11 cellular contexts compared by ENCODE assay signal in the genomic region with DNA sequence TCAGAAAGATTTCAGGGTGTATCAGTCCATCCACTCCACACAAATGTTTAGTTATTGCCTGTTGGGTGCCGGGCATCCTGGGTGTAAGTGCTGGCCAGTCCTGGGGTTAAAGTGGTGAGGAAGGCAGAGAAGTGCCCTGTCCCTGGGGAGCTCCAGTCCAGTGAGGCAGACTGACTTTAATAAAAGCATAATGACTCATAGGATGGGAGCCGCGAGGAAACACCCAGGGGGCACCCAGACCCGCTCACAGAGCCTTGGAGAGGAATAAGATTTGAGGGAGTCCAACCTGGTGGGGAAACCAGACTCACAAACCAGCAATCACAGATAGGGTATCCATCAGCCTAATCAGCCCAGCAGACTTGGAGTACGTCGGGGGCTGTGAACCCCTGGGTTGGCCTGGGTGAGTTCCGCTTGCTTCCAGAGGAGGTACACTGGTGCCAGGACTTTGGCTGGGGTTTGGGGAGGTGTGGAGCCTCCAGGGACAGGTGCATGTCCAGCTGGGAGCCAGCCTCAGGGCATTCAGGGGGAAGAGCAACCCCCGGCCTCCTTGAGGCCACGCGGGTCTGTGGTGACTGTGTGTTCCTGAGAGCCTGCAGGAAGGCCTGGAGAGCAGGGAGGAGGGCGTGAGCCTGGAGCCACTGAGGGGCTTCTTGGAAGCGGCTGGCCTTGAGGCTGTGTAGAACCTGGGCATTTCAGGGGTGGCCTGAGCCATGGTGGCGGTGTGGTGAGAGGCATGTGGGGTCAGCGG. TPM values are rescaled to one million over a fixed set of nuclear protein-coding genes. Genes with fewer than 3 reads are reported as not detected.
DNase-seq lines count a peak whose midpoint lies in the region; ATAC-seq and TF ChIP-seq lines count a peak whose summit lies in the region.
"Had no signal": no experiment of that assay in that cellular context is flagged by ENCODE, and none has a peak within 500 bp of the region (broad histone marks: within the 10 kb centered on the region; RNA-seq: fewer than 3 reads in every experiment).

No MANE protein-coding gene starts in this region.

- H3K9me3 ChIP-seq in fibroblast of lung (ENCODE audit: control insufficient read depth, insufficient read depth, low read depth, low read length) (no peaks in the 10 kb centered on the region), sigmoid colon (no peaks in the 10 kb centered on the region)

- no peak for ATAC-seq in GM18511 (IDR thresholded peaks at IDR 0.05; ENCODE audit: unreplicated experiment)
- ATAC-seq: K562 had no signal

- H3K79me2 ChIP-seq in fibroblast of lung (ENCODE audit: control insufficient read depth, insufficient read depth, low read length), result peaks cover 66% of the 10 kb centered on the region

- intact Hi-C loops in sigmoid colon (cut with DNase I), result loop anchor here (10.0 kb wide), 1 partner anchor 192 kb away; the partner anchor contains the start of gene CRABP2

- H2AFZ ChIP-seq in fibroblast of lung (ENCODE audit: low read length), result no peak overlapping the region

- 81 to 83% methylated on average over 14 of the region's 14 CpGs for WGBS in sigmoid colon, 2 donors

- H3K4me3 ChIP-seq in fibroblast of lung (replicated peaks in 1 of 4; ENCODE audit: control extremely low read depth in 1 of 4, insufficient read depth in 1 of 4, low read depth in 3 of 4, low read length in 4 of 4), result peak overlapping the region in 2 of 4 experiments; percentile 14 to 30
- H3K4me3 ChIP-seq in sigmoid colon, result no peak overlapping the region
- H3K4me3 ChIP-seq: K562 had no signal

- H4K20me1 ChIP-seq in fibroblast of lung (ENCODE audit: control insufficient read depth, extremely low read depth, insufficient read depth, low read length), result no peaks in the 10 kb centered on the region

- no peak for TF ChIP-seq CTCF in fibroblast of lung (conservative IDR thresholded peaks at IDR 0.05 in 1 of 2, IDR thresholded peaks at IDR 0.05 in 1 of 2; ENCODE audit: low read depth in 1 of 2, low read length in 2 of 2)
- TF ChIP-seq CTCF in sigmoid colon (IDR thresholded peaks at IDR 0.05), result no peak

- H3K36me3 ChIP-seq in fibroblast of lung (ENCODE audit: control insufficient read depth, insufficient read depth, low read length) (peaks cover 4% of the 10 kb centered on the region), sigmoid colon (no peaks in the 10 kb centered on the region)

- TF ChIP-seq POLR2A in sigmoid colon (IDR thresholded peaks at IDR 0.05), result no peak

- peak overlapping the region; percentile 95 for H3K27ac ChIP-seq in fibroblast of lung (ENCODE audit: insufficient read depth, low read length)
- peak overlapping the region; percentile 30 to 78 (median 68) for H3K27ac ChIP-seq in sigmoid colon

- TF ChIP-seq EP300 in sigmoid colon (IDR thresholded peaks at IDR 0.05), result no peak

- DNase-seq in EL, result peak; percentile 91
- peak; percentile 55 for DNase-seq in RKO (ENCODE audit: low spot score)
- peak; percentile 57 to 78 for DNase-seq in fibroblast of lung (ENCODE audit: low read depth in 2 of 2)
- no peak for DNase-seq in sigmoid colon
- DNase-seq in retina, result no peak
- DNase-seq in T-helper 9 cell, result no peak
- DNase-seq in NCI-H446 treated with DMSO at 0.1 percent for 48 hours (lab: John Stamatoyannopoulos, UW), result no peak
- DNase-seq: DND-41 had no signal

- H3K9ac ChIP-seq in fibroblast of lung (ENCODE audit: insufficient read depth, low read length), result peak overlapping the region; percentile 55

- H3K27me3 ChIP-seq in fibroblast of lung (ENCODE audit: control insufficient read depth, insufficient read depth, low read length), result no peaks in the 10 kb centered on the region
- peaks cover 18 to 41% (median 22%) of the 10 kb centered on the region in 3 donors for H3K27me3 ChIP-seq in sigmoid colon

- H3K4me1 ChIP-seq in fibroblast of lung (ENCODE audit: control insufficient read depth, extremely low read depth, insufficient read depth, low read length), result peaks cover 60% of the 10 kb centered on the region
- H3K4me1 ChIP-seq in sigmoid colon, result peaks cover 0 to 38% (median 15%) of the 10 kb centered on the region in 4 donors

- peak overlapping the region; percentile 80 for H3K4me2 ChIP-seq in fibroblast of lung (ENCODE audit: extremely low read depth, insufficient read depth, low read length)

RNA-seq across cellular contexts. Expression of gene PEAR1, which starts 3.7 kb away (rescaled TPM):
- total RNA-seq in fibroblast of lung (2.3 and 2.6 TPM in 2 replicates), sigmoid colon (1 to 10 TPM; 3.6 to 8.3 (median 5.6) TPM)
- polyA plus RNA-seq in fibroblast of lung (13.5 and 41.5 TPM in 2 replicates), sigmoid colon (1 to 10 TPM in 1 of 3 donors, under 1 TPM in 2; under 0.01 to 3.8 (median 0.69) TPM)
- 15.5 and 55.2 TPM in 2 replicates for polyA plus RNA-seq in fibroblast of lung (2012)
- polyA minus RNA-seq in fibroblast of lung (ENCODE audit: low replicate concordance), result 27.7 and 69.9 TPM in 2 replicates
- total RNA-seq: activated naive CD4-positive, alpha-beta T cell treated with anti-CD3 and anti-CD28 coated beads for 36 hours had no signal

RNA-seq across cellular contexts. Expression of gene LRRC71, which starts 23.2 kb away (rescaled TPM):
- total RNA-seq in fibroblast of lung, result not detected in 2 replicates
- 0.16 and 1.8 TPM in 2 replicates for polyA plus RNA-seq in fibroblast of lung
- 0.15 and 3.1 TPM in 2 replicates for polyA plus RNA-seq in fibroblast of lung (2012)
- polyA minus RNA-seq in fibroblast of lung (ENCODE audit: low replicate concordance), result 0.30 and 0.35 TPM in 2 replicates
- not detected for total RNA-seq in sigmoid colon
- polyA plus RNA-seq in sigmoid colon, result under 1 TPM in 1 of 3 donors, not detected in 2; 0.07 TPM
- total RNA-seq: activated naive CD4-positive, alpha-beta T cell treated with anti-CD3 and anti-CD28 coated beads for 36 hours had no signal

RNA-seq across cellular contexts. Expression of gene NTRK1, which starts 36.6 kb away (rescaled TPM):
- total RNA-seq in fibroblast of lung (not detected in 2 replicates), sigmoid colon (1 to 10 TPM; 1.5 to 4.9 (median 3.6) TPM)
- polyA plus RNA-seq in fibroblast of lung (not detected in 2 replicates), sigmoid colon (under 1 TPM in 2 of 3 donors, not detected in 1; 0.42 to 0.60 TPM)
- polyA plus RNA-seq in fibroblast of lung (2012), result not detected in 2 replicates
- polyA minus RNA-seq in fibroblast of lung (ENCODE audit: low replicate concordance), result not detected in 2 replicates

RNA-seq across cellular contexts. Expression of gene INSRR, which starts 38.3 kb away (rescaled TPM):
- total RNA-seq in fibroblast of lung, result not detected in 2 replicates
- polyA plus RNA-seq in fibroblast of lung, result not detected in 2 replicates
- not detected in 2 replicates for polyA plus RNA-seq in fibroblast of lung (2012)
- polyA minus RNA-seq in fibroblast of lung (ENCODE audit: low replicate concordance), result not detected in 2 replicates
- total RNA-seq in sigmoid colon, result not detected
- under 1 TPM in 1 of 3 donors, not detected in 2; 0.06 TPM for polyA plus RNA-seq in sigmoid colon
- total RNA-seq: activated naive CD4-positive, alpha-beta T cell treated with anti-CD3 and anti-CD28 coated beads for 36 hours had no signal

Comparison
In these comparisons a context has a peak if more than half of its experiments do, and no peak if none do; other contexts are left out.
1. DNase-seq: peak in EL (single experiment), RKO (single experiment) and fibroblast of lung (2 of 2); none in sigmoid colon (single experiment), retina (single experiment), T-helper 9 cell (single experiment) and NCI-H446 treated with DMSO at 0.1 percent for 48 hours (single experiment).